Comparison of ENCODE assay signal across 8 cellular contexts in the genomic region with DNA sequence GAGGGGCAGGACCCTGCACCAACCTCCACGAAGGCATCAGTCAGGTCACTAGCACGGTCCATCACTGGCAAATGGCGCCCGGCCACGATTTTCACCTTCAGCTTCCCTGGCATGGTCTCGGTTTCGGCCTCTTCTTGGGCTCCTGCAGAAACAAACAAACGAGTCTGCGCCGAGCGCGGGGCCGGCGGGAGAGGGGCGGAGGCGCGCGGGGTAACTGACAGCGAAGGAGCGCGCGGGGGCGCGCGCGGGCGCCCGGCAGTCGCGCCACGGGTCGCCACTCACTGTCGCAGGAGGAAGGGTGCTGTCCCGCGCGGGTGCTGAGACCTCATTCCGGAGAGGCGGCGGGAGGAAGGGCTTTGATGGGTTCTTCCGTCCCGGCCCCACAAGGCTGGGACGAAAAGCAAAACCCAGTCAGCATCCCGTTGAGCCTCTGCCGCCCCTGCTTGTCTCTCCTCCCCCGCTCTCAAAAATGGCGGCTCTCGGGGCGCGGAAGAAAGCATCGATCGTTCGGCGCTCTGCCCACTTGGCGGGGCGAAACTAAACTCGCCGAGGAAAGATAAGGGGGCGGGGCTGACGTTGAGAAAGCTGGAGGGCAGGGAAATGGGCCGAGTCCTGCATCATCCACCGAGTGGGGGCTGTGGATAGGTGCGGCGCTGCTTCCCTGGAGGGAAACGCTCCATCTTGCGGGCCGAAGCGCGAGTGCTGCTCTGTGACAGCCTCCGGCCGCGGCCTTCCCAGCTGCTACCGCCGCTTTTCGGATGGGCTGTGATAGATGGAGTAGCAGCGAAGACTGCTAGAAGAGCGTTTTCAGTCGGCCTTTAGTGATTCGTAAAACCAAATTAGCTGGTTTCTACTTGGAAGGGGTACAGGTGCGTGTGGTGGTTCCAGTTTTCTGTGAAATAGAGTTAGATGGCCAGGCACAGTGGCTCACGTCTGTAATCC. TPM values are rescaled to one million over a fixed set of nuclear protein-coding genes. Genes with fewer than 3 reads are reported as not detected.
A peak's percentile ranks its signal among the peaks of the same experiment; 100 is the strongest.
DNase-seq lines count a peak whose midpoint lies in the region; ATAC-seq and TF ChIP-seq lines count a peak whose summit lies in the region.

A gene with protein sequence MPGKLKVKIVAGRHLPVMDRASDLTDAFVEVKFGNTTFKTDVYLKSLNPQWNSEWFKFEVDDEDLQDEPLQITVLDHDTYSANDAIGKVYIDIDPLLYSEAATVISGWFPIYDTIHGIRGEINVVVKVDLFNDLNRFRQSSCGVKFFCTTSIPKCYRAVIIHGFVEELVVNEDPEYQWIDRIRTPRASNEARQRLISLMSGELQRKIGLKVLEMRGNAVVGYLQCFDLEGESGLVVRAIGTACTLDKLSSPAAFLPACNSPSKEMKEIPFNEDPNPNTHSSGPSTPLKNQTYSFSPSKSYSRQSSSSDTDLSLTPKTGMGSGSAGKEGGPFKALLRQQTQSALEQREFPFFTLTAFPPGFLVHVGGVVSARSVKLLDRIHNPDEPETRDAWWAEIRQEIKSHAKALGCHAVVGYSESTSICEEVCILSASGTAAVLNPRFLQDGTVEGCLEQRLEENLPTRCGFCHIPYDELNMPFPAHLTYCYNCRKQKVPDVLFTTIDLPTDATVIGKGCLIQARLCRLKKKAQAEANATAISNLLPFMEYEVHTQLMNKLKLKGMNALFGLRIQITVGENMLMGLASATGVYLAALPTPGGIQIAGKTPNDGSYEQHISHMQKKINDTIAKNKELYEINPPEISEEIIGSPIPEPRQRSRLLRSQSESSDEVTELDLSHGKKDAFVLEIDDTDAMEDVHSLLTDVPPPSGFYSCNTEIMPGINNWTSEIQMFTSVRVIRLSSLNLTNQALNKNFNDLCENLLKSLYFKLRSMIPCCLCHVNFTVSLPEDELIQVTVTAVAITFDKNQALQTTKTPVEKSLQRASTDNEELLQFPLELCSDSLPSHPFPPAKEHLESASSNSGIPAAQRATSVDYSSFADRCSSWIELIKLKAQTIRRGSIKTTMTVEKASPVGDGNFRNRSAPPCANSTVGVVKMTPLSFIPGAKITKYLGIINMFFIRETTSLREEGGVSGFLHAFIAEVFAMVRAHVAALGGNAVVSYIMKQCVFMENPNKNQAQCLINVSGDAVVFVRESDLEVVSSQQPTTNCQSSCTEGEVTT (minus strand): TSS at position 505 of the 942 bp plus-strand sequence. CDS start 392 bp downstream, at position 113.

- H3K4me3 ChIP-seq in right atrium auricular region (peak within 1 kb of the TSS; percentile 79 to 85), uterus (peak within 1 kb of the TSS; percentile 62 to 90)

- H3K36me3 Mint-ChIP-seq in T-helper 17 cell (ENCODE audit: low read depth) = no peaks in the 10 kb centered on the region

- no peaks in the 10 kb centered on the region for H3K36me3 ChIP-seq in right atrium auricular region
- H3K36me3 ChIP-seq in uterus = no peaks in the 10 kb centered on the region

- H3K27me3 ChIP-seq in right atrium auricular region (no peaks in the 10 kb centered on the region), uterus (no peaks in the 10 kb centered on the region)

- in situ Hi-C loops in GM13977 (cut with MboI; ENCODE audit: low pct_unique_long_range_greater_than_20kb, low sequenced_read_pairs, unreplicated experiment) = no loop called here

- ATAC-seq in HG02870 (IDR thresholded peaks at IDR 0.05; ENCODE audit: unreplicated experiment) (peak; percentile 85), T-helper 17 cell (peak; percentile 92)

- intact Hi-C loops in uterus (cut with DNase I; ENCODE audit: low total_unique reads) = no loop called here

- peak within 1 kb of the TSS; percentile 77 for H3K27ac Mint-ChIP-seq in T-helper 17 cell

- peaks cover 7% of the 10 kb centered on the region for H3K27me3 Mint-ChIP-seq in T-helper 17 cell

- peaks cover 32% of the 10 kb centered on the region for H3K4me1 Mint-ChIP-seq in T-helper 17 cell

- TF ChIP-seq POLR2A in uterus (IDR thresholded peaks at IDR 0.05) = peak; percentile 47 to 79

- H3K9me3 ChIP-seq in T-helper 17 cell (ENCODE audit: control insufficient read depth, low read length, poor library complexity, severe bottlenecking) (no peaks in the 10 kb centered on the region), right atrium auricular region (no peaks in the 10 kb centered on the region), uterus (no peaks in the 10 kb centered on the region)

- peak; percentile 41 for TF ChIP-seq CTCF in GM13977 (IDR thresholded peaks at IDR 0.05; ENCODE audit: extremely low read depth, insufficient read depth, missing control alignments)
- peak in 1 of 2 donors; percentile 40 for TF ChIP-seq CTCF in right atrium auricular region (IDR thresholded peaks at IDR 0.05)
- peak in 3 of 4 experiments; percentile 22 to 46 (median 24) for TF ChIP-seq CTCF in uterus (IDR thresholded peaks at IDR 0.05)

- H3K4me1 ChIP-seq in right atrium auricular region = peaks cover 0 to 21% of the 10 kb centered on the region in 2 donors
- no peaks in the 10 kb centered on the region for H3K4me1 ChIP-seq in uterus

- H3K27ac ChIP-seq in angular gyrus (ENCODE audit: low read depth, low read length) (peak within 1 kb of the TSS; percentile 96), right atrium auricular region (peak within 1 kb of the TSS; percentile 91 to 94), uterus (peak within 1 kb of the TSS; percentile 95 to 98)

- DNase-seq in GM13977 (ENCODE audit: low spot score) (peak; percentile 90), NCI-H146 (lab: John Stamatoyannopoulos, UW) (peak; percentile 99), T-helper 17 cell (peak; percentile 79 to 91 (median 90)), right atrium auricular region (ENCODE audit: low spot score) (peak; percentile 96), pulmonary artery endothelial cell (ENCODE audit: low read depth, low spot score) (peak; percentile 91), uterus (peak; percentile 97 to 98)

- H3K4me3 Mint-ChIP-seq in T-helper 17 cell = peak within 1 kb of the TSS; percentile 93

RNA-seq across cellular contexts. Expression of the gene that starts here (rescaled TPM):
- total RNA-seq in T-helper 17 cell (10 to 100 TPM; 31.5 to 31.6 TPM), right atrium auricular region (10 to 100 TPM; 10.9 to 15.1 TPM), pulmonary artery endothelial cell (19.5 and 24.0 TPM in 2 replicates), uterus (10 to 100 TPM; 60.0 to 99.5 (median 72.6) TPM)

Comparison
In these comparisons a context has a peak if more than half of its experiments do, and no peak if none do; other contexts are left out.
1. Peak in every context shown above with its lines: DNase-seq, ATAC-seq, H3K4me3 ChIP-seq and H3K27ac ChIP-seq.